ENCODE assay signal across 18 cellular contexts in genomic region chr20:4780245-4780644, GRCh38. TPM values are rescaled to one million over a fixed set of nuclear protein-coding genes. Genes with fewer than 3 reads are reported as not detected.
DNase-seq lines count a peak whose midpoint lies in the region; ATAC-seq and TF ChIP-seq lines count a peak whose summit lies in the region.
"Had no signal": no experiment of that assay in that cellular context is flagged by ENCODE, and none has a peak within 500 bp of the region (broad histone marks: within the 10 kb centered on the region; RNA-seq: fewer than 3 reads in every experiment).

No MANE protein-coding gene starts in this region.

- in situ Hi-C loops in mammary epithelial cell (cut with MboI; ENCODE audit: low sequenced_read_pairs in 2 of 2) = no loop called here

- peaks cover 9% of the 10 kb centered on the region; the same call in 1 of the 2 replicates for H3K27me3 Mint-ChIP-seq in HFFc6 (ENCODE audit: insufficient read depth)
- H3K27me3 Mint-ChIP-seq in activated T-helper 17 cell treated with anti-CD3 and anti-CD28 coated beads, Interleukin-2, amount 50 U/mL, for 72 hours = no peaks in the 10 kb centered on the region

- peak overlapping the region; percentile 49 for H3K27ac ChIP-seq in neutrophil
- H3K27ac ChIP-seq in left lung = no peak overlapping the region
- no peak overlapping the region for H3K27ac ChIP-seq in colonic mucosa
- H3K27ac ChIP-seq in mammary epithelial cell (ENCODE audit: insufficient read depth, low read depth, low read length) = no peak overlapping the region

- H3K27ac Mint-ChIP-seq in HFFc6 = no peak overlapping the region
- peak overlapping the region; percentile 54 for H3K27ac Mint-ChIP-seq in activated T-helper 17 cell treated with anti-CD3 and anti-CD28 coated beads, Interleukin-2, amount 50 U/mL, for 72 hours

- H3K4me2 ChIP-seq in mammary epithelial cell (ENCODE audit: insufficient read depth, low read depth, low read length) = no peak overlapping the region

- H3K4me3 Mint-ChIP-seq in HFFc6 = no peak overlapping the region
- no peak overlapping the region for H3K4me3 Mint-ChIP-seq in activated T-helper 17 cell treated with anti-CD3 and anti-CD28 coated beads, Interleukin-2, amount 50 U/mL, for 72 hours

- no peaks in the 10 kb centered on the region for H3K9me3 ChIP-seq in neutrophil
- H3K9me3 ChIP-seq in left lung = no peaks in the 10 kb centered on the region
- H3K9me3 ChIP-seq in colonic mucosa = no peaks in the 10 kb centered on the region
- H3K9me3 ChIP-seq in mammary epithelial cell (replicated peaks; ENCODE audit: insufficient read depth, low read length) = no peaks in the 10 kb centered on the region

- dilution Hi-C loops in mammary epithelial cell (cut with HindIII; ENCODE audit: low sequenced_read_pairs) = loop anchor here (5.0 kb wide), 1 partner anchor 33 kb away; no protein-coding TSS in a partner anchor

- WGBS in mammary epithelial cell (ENCODE audit: low coverage, missing lambda C conversion rate) = 86% methylated on average over 10 of the region's 10 CpGs

- H3K79me2 ChIP-seq in mammary epithelial cell (ENCODE audit: insufficient read depth, low read length) = no peaks in the 10 kb centered on the region

- CTCF ChIA-PET in mammary epithelial cell (lab: Charles Lee; ENCODE audit: low non-redundant PET) = no interaction called here

- BruUV-seq in mammary epithelial cell (replicated peaks; lab: Mats Ljungman, UMichigan) = no TSS peak

- H3K4me1 ChIP-seq in neutrophil (ENCODE audit: control insufficient read depth in 1 of 2, insufficient read depth in 1 of 2, low read depth in 1 of 2, low read length in 1 of 2) (peaks cover 13% of the 10 kb centered on the region in 2 experiments), left lung (peaks cover 0 to 12% of the 10 kb centered on the region in 2 donors), colonic mucosa (no peaks in the 10 kb centered on the region), mammary epithelial cell (ENCODE audit: insufficient read depth, low read length) (no peaks in the 10 kb centered on the region)

- no peaks in the 10 kb centered on the region for H3K27me3 ChIP-seq in neutrophil
- no peaks in the 10 kb centered on the region for H3K27me3 ChIP-seq in left lung
- H3K27me3 ChIP-seq in colonic mucosa = no peaks in the 10 kb centered on the region
- peaks cover 3% of the 10 kb centered on the region for H3K27me3 ChIP-seq in mammary epithelial cell (ENCODE audit: insufficient read depth, low read length)

- no peaks in the 10 kb centered on the region for H3K9me3 Mint-ChIP-seq in HFFc6
- no peaks in the 10 kb centered on the region for H3K9me3 Mint-ChIP-seq in activated T-helper 17 cell treated with anti-CD3 and anti-CD28 coated beads, Interleukin-2, amount 50 U/mL, for 72 hours

- H3K36me3 ChIP-seq in neutrophil (peaks cover 82% of the 10 kb centered on the region), left lung (peaks cover 0 to 52% of the 10 kb centered on the region in 2 donors), colonic mucosa (no peaks in the 10 kb centered on the region), mammary epithelial cell (ENCODE audit: insufficient read depth, low read length) (no peaks in the 10 kb centered on the region)

- DNase-seq in NCI-H82 (lab: John Stamatoyannopoulos, UW) = peak; percentile 4
- DNase-seq in NCI-H82 treated with DMSO at 0.1 percent for 48 hours (lab: John Stamatoyannopoulos, UW; ENCODE audit: unreplicated experiment) = no peak
- no peak for DNase-seq in HFFc6
- no peak for DNase-seq in left lung
- DNase-seq in colonic mucosa = no peak
- no peak for DNase-seq in mammary epithelial cell
- DNase-seq: 8988T; activated CD4-positive, alpha-beta T cell treated with anti-CD3 and anti-CD28 coated beads, Interleukin-2, amount 50 U/mL, for 48 hours; cortex of kidney; GF-D8; hippocampal formation; left colon; NCI-H1105 treated with DMSO at 0.1 percent for 48 hours; SIG-M5 had no signal

- no peak for ATAC-seq in activated T-helper 17 cell treated with anti-CD3 and anti-CD28 coated beads, Interleukin-2, amount 50 U/mL, for 72 hours (replicated peaks)
- no peak for ATAC-seq in left lung
- ATAC-seq: left colon had no signal

- no peak overlapping the region for H2AFZ ChIP-seq in mammary epithelial cell (ENCODE audit: low read depth, low read length)

- H3K9ac ChIP-seq in colonic mucosa (ENCODE audit: low read depth in 2 of 2, low read length in 2 of 2) (no peak overlapping the region), mammary epithelial cell (ENCODE audit: insufficient read depth, low read length) (no peak overlapping the region)

- peak; percentile 13; the same call in 1 of the 2 replicates for TF ChIP-seq CTCF in HFFc6 (IDR thresholded peaks at IDR 0.05)
- TF ChIP-seq CTCF in neutrophil (IDR thresholded peaks at IDR 0.05) = no peak
- TF ChIP-seq CTCF in left lung (IDR thresholded peaks at IDR 0.05) = no peak
- TF ChIP-seq CTCF in colonic mucosa (IDR thresholded peaks at IDR 0.05) = no peak
- no peak for TF ChIP-seq CTCF in mammary epithelial cell (conservative IDR thresholded peaks at IDR 0.05 in 1 of 2, IDR thresholded peaks at IDR 0.05 in 1 of 2; ENCODE audit: extremely low read depth in 1 of 2, insufficient read depth in 1 of 2, low read depth in 1 of 2, low read length in 2 of 2)

- peaks cover 7% of the 10 kb centered on the region; the same call in 1 of the 2 replicates for H3K4me1 Mint-ChIP-seq in HFFc6 (ENCODE audit: low read depth)
- no peaks in the 10 kb centered on the region for H3K4me1 Mint-ChIP-seq in activated T-helper 17 cell treated with anti-CD3 and anti-CD28 coated beads, Interleukin-2, amount 50 U/mL, for 72 hours

- intact Hi-C loops in left lung (cut with DNase I) = no loop called here
- intact Hi-C loops in colonic mucosa (cut with DNase I) = no loop called here
- intact Hi-C loops in mammary epithelial cell (cut with micrococcal nuclease) = no loop called here

- no peaks in the 10 kb centered on the region for H4K20me1 ChIP-seq in mammary epithelial cell (ENCODE audit: insufficient read depth, low read length)

- H3K4me3 ChIP-seq in neutrophil (ENCODE audit: low read depth in 1 of 2, low read length in 1 of 2) (no peak overlapping the region), left lung (no peak overlapping the region), colonic mucosa (no peak overlapping the region), mammary epithelial cell (replicated peaks in 1 of 3; ENCODE audit: insufficient read depth in 1 of 3, low read depth in 2 of 3, low read length in 3 of 3) (no peak overlapping the region)

- no peaks in the 10 kb centered on the region for H3K36me3 Mint-ChIP-seq in HFFc6 (ENCODE audit: low read depth)
- H3K36me3 Mint-ChIP-seq in activated T-helper 17 cell treated with anti-CD3 and anti-CD28 coated beads, Interleukin-2, amount 50 U/mL, for 72 hours (ENCODE audit: low read depth) = peaks cover 42% of the 10 kb centered on the region

RNA-seq across cellular contexts. Expression of gene RASSF2, which starts 43.2 kb away (rescaled TPM):
- 1 to 10 TPM; 2.4 to 4.6 (median 3.0) TPM for total RNA-seq in HFFc6 (2021; fragmentation: NEBNext Ultra II Directional; extraction: Animal tissue kit (Norgen Biotek cat#: 25700))
- 10 to 100 TPM; 50.2 to 58.4 TPM for total RNA-seq in activated T-helper 17 cell treated with anti-CD3 and anti-CD28 coated beads, Interleukin-2, amount 50 U/mL, for 72 hours
- total RNA-seq in left lung (10 to 100 TPM; 38.7 to 71.5 TPM), colonic mucosa (1 to 10 TPM; 1.6 to 5.4 TPM), mammary epithelial cell (under 1 TPM; under 0.01 to 0.24 TPM)
- polyA plus RNA-seq in mammary epithelial cell = 0.03 TPM
- not detected for polyA minus RNA-seq in mammary epithelial cell

RNA-seq across cellular contexts. Expression of gene PRND, which starts 58.5 kb away (rescaled TPM):
- under 1 TPM; 0.31 to 0.62 (median 0.49) TPM for total RNA-seq in HFFc6 (2021; fragmentation: NEBNext Ultra II Directional; extraction: Animal tissue kit (Norgen Biotek cat#: 25700))
- not detected for total RNA-seq in activated T-helper 17 cell treated with anti-CD3 and anti-CD28 coated beads, Interleukin-2, amount 50 U/mL, for 72 hours
- total RNA-seq in left lung = not detected
- under 1 TPM in 1 of 2 donors, not detected in 1; 0.27 TPM for total RNA-seq in colonic mucosa
- not detected for total RNA-seq in mammary epithelial cell
- polyA plus RNA-seq in mammary epithelial cell = not detected
- polyA minus RNA-seq in mammary epithelial cell = not detected
- total RNA-seq: astrocyte, posterior vena cava had no signal

Comparison
In these comparisons a context has a peak if more than half of its experiments do, and no peak if none do; other contexts are left out.
1. RNA of gene RASSF2, which starts 43.2 kb away (total RNA-seq): 38.7 to 71.5 TPM in left lung and 50.2 to 58.4 TPM in activated T-helper 17 cell treated with anti-CD3 and anti-CD28 coated beads, Interleukin-2, amount 50 U/mL, for 72 hours; 1.6 to 5.4 TPM in colonic mucosa, 2.4 to 4.6 TPM in HFFc6 and under 0.01 to 0.24 TPM in mammary epithelial cell; every median in the first group is over 4 times any median in the second.